30 cellular contexts compared by ENCODE assay signal in genomic region chr16:31464781-31465260, GRCh38. TPM values are rescaled to one million over a fixed set of nuclear protein-coding genes. Genes with fewer than 3 reads are reported as not detected.
"Had no signal": no experiment of that assay in that cellular context is flagged by ENCODE, and none has a peak within 500 bp of the region (broad histone marks: within the 10 kb centered on the region; RNA-seq: fewer than 3 reads in every experiment).

No MANE protein-coding gene starts in this region.

- ATAC-seq: activated CD8-positive, alpha-beta T cell treated with anti-CD3 and anti-CD28 coated beads, Interleukin-2, amount 10 ng/mL, durations not matched to agents 7 days and 5 days; effector memory CD8-positive, alpha-beta T cell; sciatic nerve; stimulated activated naive B cell treated with anti-CD40 and anti-IgM and Interleukin-4, amounts not matched to agents 10 μg/mL and 1 μg/mL and 100 μg/mL, for 72 hours had no signal

- H3K4me3 Mint-ChIP-seq: activated CD4-positive, alpha-beta T cell treated with anti-CD3 and anti-CD28 coated beads, Interleukin-2, amount 10 ng/mL, durations not matched to agents 7 days and 5 days; activated CD8-positive, alpha-beta T cell treated with anti-CD3 and anti-CD28 coated beads, Interleukin-2, amount 10 ng/mL, durations not matched to agents 7 days and 5 days; activated T-helper 1 cell treated with anti-CD3 and anti-CD28 coated beads, Interleukin-12 subunit alpha, Interleukin-12 subunit beta, Interleukin-2, Interleukin-4 antibody, amounts not matched to agents 30 ng/mL and 10 ng/mL and 1 ng/mL, durations not matched to agents 14 hours and 24 hours and 36 hours; effector memory CD8-positive, alpha-beta T cell; memory B cell; stimulated activated naive B cell treated with anti-CD40 and anti-IgM and Interleukin-4, amounts not matched to agents 10 μg/mL and 1 μg/mL and 100 μg/mL, for 72 hours had no signal

- H3K27me3 ChIP-seq: ascending aorta, brain microvascular endothelial cell, esophagus muscularis mucosa, hepatocyte, transverse colon, uterus had no signal

- H3K27me3 Mint-ChIP-seq: activated CD4-positive, alpha-beta T cell treated with anti-CD3 and anti-CD28 coated beads, Interleukin-2, amount 10 ng/mL, durations not matched to agents 7 days and 5 days; effector memory CD8-positive, alpha-beta T cell; memory B cell; stimulated activated naive B cell treated with anti-CD40 and anti-IgM and Interleukin-4, amounts not matched to agents 10 μg/mL and 1 μg/mL and 100 μg/mL, for 72 hours had no signal

- H3K4me3 ChIP-seq: ascending aorta, esophagus muscularis mucosa, hepatocyte, smooth muscle cell, transverse colon, uterus had no signal

- H3K4me1 ChIP-seq: uterus had no signal

- H3K9me3 ChIP-seq: ascending aorta, esophagus muscularis mucosa, transverse colon, uterus had no signal

- H3K36me3 ChIP-seq: uterus had no signal

- H3K27ac ChIP-seq: ascending aorta, brain microvascular endothelial cell, esophagus muscularis mucosa, hepatocyte, transverse colon, uterus, WERI-Rb-1 had no signal

- DNase-seq: activated CD4-positive, alpha-beta T cell treated with anti-CD3 and anti-CD28 coated beads, Interleukin-2, amount 10 ng/mL, durations not matched to agents 7 days and 5 days; activated CD4-positive, CD25-positive, alpha-beta regulatory T cell treated with anti-CD3 and anti-CD28 coated beads, Interleukin-2, amount 50 U/mL, for 72 hours; activated CD8-positive, alpha-beta T cell treated with anti-CD3 and anti-CD28 coated beads, Interleukin-2, amount 10 ng/mL, durations not matched to agents 7 days and 5 days; activated gamma-delta T cell; activated naive CD4-positive, alpha-beta T cell treated with anti-CD3 and anti-CD28 coated beads, Interleukin-2, amount 50 U/mL, for 16 hours; brain microvascular endothelial cell; caudate nucleus; effector memory CD8-positive, alpha-beta T cell; occipital lobe; stimulated activated CD4-positive, alpha-beta T cell treated with anti-CD3 and anti-CD28 coated beads, Interleukin-2, amount 100 ng/mL, for 48 hours; stimulated activated CD8-positive, alpha-beta memory T cell treated with anti-CD3 and anti-CD28 coated beads, Interleukin-4, amount 100 ng/mL, for 48 hours; stimulated activated naive B cell treated with anti-CD40 and anti-IgM and Interleukin-4, amounts not matched to agents 10 μg/mL and 1 μg/mL and 100 μg/mL, for 72 hours; T-helper 1 cell; transverse colon; uterus; WERI-Rb-1 had no signal

- H3K27ac Mint-ChIP-seq: activated CD4-positive, alpha-beta T cell treated with anti-CD3 and anti-CD28 coated beads, Interleukin-2, amount 10 ng/mL, durations not matched to agents 7 days and 5 days; activated T-helper 1 cell treated with anti-CD3 and anti-CD28 coated beads, Interleukin-12 subunit alpha, Interleukin-12 subunit beta, Interleukin-2, Interleukin-4 antibody, amounts not matched to agents 30 ng/mL and 10 ng/mL and 1 ng/mL, durations not matched to agents 14 hours and 24 hours and 36 hours; memory B cell; stimulated activated naive B cell treated with anti-CD40 and anti-IgM and Interleukin-4, amounts not matched to agents 10 μg/mL and 1 μg/mL and 100 μg/mL, for 72 hours had no signal

- H3K9me3 Mint-ChIP-seq: activated CD4-positive, alpha-beta T cell treated with anti-CD3 and anti-CD28 coated beads, Interleukin-2, amount 10 ng/mL, durations not matched to agents 7 days and 5 days; activated T-helper 1 cell treated with anti-CD3 and anti-CD28 coated beads, Interleukin-12 subunit alpha, Interleukin-12 subunit beta, Interleukin-2, Interleukin-4 antibody, amounts not matched to agents 30 ng/mL and 10 ng/mL and 1 ng/mL, durations not matched to agents 14 hours and 24 hours and 36 hours; effector memory CD8-positive, alpha-beta T cell; memory B cell; stimulated activated naive B cell treated with anti-CD40 and anti-IgM and Interleukin-4, amounts not matched to agents 10 μg/mL and 1 μg/mL and 100 μg/mL, for 72 hours had no signal

RNA-seq across cellular contexts. Expression of gene SLC5A2, which starts 18.1 kb away (rescaled TPM):
- total RNA-seq: activated T-helper 1 cell treated with anti-CD3 and anti-CD28 coated beads, Interleukin-12 subunit alpha, Interleukin-12 subunit beta, Interleukin-2, Interleukin-4 antibody, amounts not matched to agents 30 ng/mL and 10 ng/mL and 1 ng/mL, durations not matched to agents 14 hours and 24 hours and 36 hours; dermis microvascular lymphatic vessel endothelial cell; endothelial cell of umbilical vein; myocyte; sciatic nerve; smooth muscle cell; transverse colon had no signal
- polyA plus RNA-seq: neural cell had no signal

RNA-seq across cellular contexts. Expression of gene ZNF843, which starts 22.2 kb away (rescaled TPM):
- total RNA-seq: mononuclear cell had no signal

RNA-seq across cellular contexts. Expression of gene COX6A2, which starts 36.7 kb away (rescaled TPM):
- total RNA-seq: activated CD4-positive, alpha-beta T cell treated with anti-CD3 and anti-CD28 coated beads, Interleukin-2, amount 10 ng/mL, durations not matched to agents 7 days and 5 days; activated CD8-positive, alpha-beta T cell treated with anti-CD3 and anti-CD28 coated beads, Interleukin-2, amount 10 ng/mL, durations not matched to agents 7 days and 5 days; activated T-helper 1 cell treated with anti-CD3 and anti-CD28 coated beads, Interleukin-12 subunit alpha, Interleukin-12 subunit beta, Interleukin-2, Interleukin-4 antibody, amounts not matched to agents 30 ng/mL and 10 ng/mL and 1 ng/mL, durations not matched to agents 14 hours and 24 hours and 36 hours; ascending aorta; dermis microvascular lymphatic vessel endothelial cell; endothelial cell of umbilical vein; frontal cortex; hepatocyte; mononuclear cell; occipital lobe; sciatic nerve; smooth muscle cell; temporal lobe; transverse colon; uterus had no signal
- polyA plus RNA-seq: endothelial cell of umbilical vein, neural cell, smooth muscle cell had no signal
